8 cellular contexts compared by ENCODE assay signal in genomic region chr10:102120142-102120986, GRCh38. TPM values are rescaled to one million over a fixed set of nuclear protein-coding genes. Genes with fewer than 3 reads are reported as not detected.
DNase-seq lines count a peak whose midpoint lies in the region; ATAC-seq, FAIRE-seq and TF ChIP-seq lines count a peak whose summit lies in the region.

Gene LDB1, minus strand, starts transcription at chr10:102120368. Its CDS starts 258 bp downstream, at chr10:102120110.

- peak; percentile 9; the same call in 1 of the 2 replicates for TF ChIP-seq RAD21 in HepG2 (CRISPR knock-in tag; IDR thresholded peaks at IDR 0.05)

- no peaks in the 10 kb centered on the region for H3K9me3 ChIP-seq in HepG2 (ENCODE audit: low read length)

- H3K27me3 ChIP-seq in HepG2 (ENCODE audit: control insufficient read depth in 1 of 2, insufficient read depth in 2 of 2, low read length in 2 of 2), result peaks cover 0 to 7% of the 10 kb centered on the region in 2 experiments; a peak in 2 of 5 replicates

- TF ChIP-seq POLR2A in HepG2 (IDR thresholded peaks at IDR 0.05; ENCODE audit: insufficient read depth in 1 of 2, low read depth in 2 of 2, low read length in 2 of 2), result peak in 1 of 2 experiments; percentile 63; a peak in 2 of 4 replicates

- in situ Hi-C loops in HepG2 (cut with HindIII; ENCODE audit: extremely low pct_ligation_motif_present, low pct_unique_long_range_greater_than_20kb), result no loop called here

- FAIRE-seq in HepG2 (lab: Jason Lieb, UNC), result no peak

- intact Hi-C loops in HepG2 (cut with micrococcal nuclease; ENCODE audit: unreplicated experiment), result no loop called here

- peaks cover 66% of the 10 kb centered on the region for H3K4me1 ChIP-seq in HepG2 (ENCODE audit: insufficient read depth, low read length)

- no TSS peak for BruUV-seq in HepG2 (replicated peaks; lab: Mats Ljungman, UMichigan)

- no peak within 1 kb of the TSS for H3K27ac ChIP-seq in HepG2 (ENCODE audit: extremely low read length, insufficient read depth, low read length)

- ATAC-seq in GM18867 (IDR thresholded peaks at IDR 0.05; ENCODE audit: unreplicated experiment), result peak; percentile 60
- peak; percentile 51 for ATAC-seq in HG03139 (IDR thresholded peaks at IDR 0.05; ENCODE audit: unreplicated experiment)
- ATAC-seq in HepG2, result peak; percentile 75

- TF ChIP-seq CTCF in HepG2 (CRISPR knock-in tag; IDR thresholded peaks at IDR 0.05), result peak; percentile 30

- H3K4me3 ChIP-seq in HepG2 (replicated peaks in 1 of 3; ENCODE audit: insufficient read depth in 1 of 3, low read depth in 2 of 3, low read length in 3 of 3), result peak within 1 kb of the TSS; percentile 75 to 84 (median 83)

- TF ChIP-seq EP300 in HepG2 (IDR thresholded peaks at IDR 0.05; ENCODE audit: low read depth in 2 of 2, low read length in 2 of 2) (no peak), HepG2 (CRISPR knock-in tag; IDR thresholded peaks at IDR 0.05; ENCODE audit: borderline replicate concordance) (no peak)

- DNase-seq in AG08395 (ENCODE audit: low spot score) (peak; percentile 74), NCI-H748 (lab: John Stamatoyannopoulos, UW; ENCODE audit: unreplicated experiment) (peak; percentile 79), dermis microvascular lymphatic vessel endothelial cell (ENCODE audit: low read depth in 2 of 2) (peak; percentile 54 to 84), HepG2 (ENCODE audit: low spot score) (peak; percentile 62)
- peak; percentile 39 to 46 for DNase-seq in activated CD4-positive, alpha-beta T cell treated with anti-CD3 and anti-CD28 coated beads, Interleukin-2, amount 50 U/mL, for 4 hours
- DNase-seq in stimulated activated CD4-positive, alpha-beta T cell treated with anti-CD3 and anti-CD28 coated beads, Interleukin-4, amount 100 ng/mL, for 24 hours, result peak; percentile 64

- WGBS in HepG2 (ENCODE audit: low lambda C conversion rate), result 3% methylated on average over 14 of the region's 104 CpGs

- H3K4me2 ChIP-seq in HepG2 (ENCODE audit: low read depth, low read length), result peak within 1 kb of the TSS; percentile 96

- no peaks in the 10 kb centered on the region for H4K20me1 ChIP-seq in HepG2 (ENCODE audit: insufficient read depth, low read length)

- no peaks in the 10 kb centered on the region for H3K36me3 ChIP-seq in HepG2 (replicated peaks in 1 of 2; ENCODE audit: control insufficient read depth in 1 of 2, insufficient read depth in 2 of 2, low read length in 2 of 2)

- POLR2A ChIA-PET in HepG2 (lab: Yijun Ruan, JAX), result no interaction called here

- H2AFZ ChIP-seq in HepG2 (ENCODE audit: low read length), result no peak within 1 kb of the TSS

- no peaks in the 10 kb centered on the region for H3K79me2 ChIP-seq in HepG2 (ENCODE audit: insufficient read depth, low read length)

- peak within 1 kb of the TSS; percentile 70 for H3K9ac ChIP-seq in HepG2 (ENCODE audit: insufficient read depth, low read depth, low read length)

- CTCF ChIA-PET in HepG2 (lab: Yijun Ruan, JAX; ENCODE audit: low intra/inter-chr PET ratio, low total read pairs), result interaction anchor here (1.3 kb wide), 1 partner anchor 12 kb away, joined by 3 read pairs; no protein-coding TSS in a partner anchor

TF ChIP-seq in HepG2, 621 proteins besides CTCF, POLR2A, EP300 and RAD21 (continues in another document):
- TF ChIP-seq ISL2 (CRISPR knock-in tag; IDR thresholded peaks at IDR 0.05) (peak; percentile 57; the same call in 1 of the 2 replicates), HOXA9 (CRISPR knock-in tag; IDR thresholded peaks at IDR 0.05; ENCODE audit: borderline replicate concordance) (no peak), ZNF577 (CRISPR knock-in tag; IDR thresholded peaks at IDR 0.05; ENCODE audit: borderline replicate concordance, low read depth) (no peak), HES4 (CRISPR knock-in tag; IDR thresholded peaks at IDR 0.05; ENCODE audit: borderline replicate concordance) (no peak), TGIF2 (CRISPR knock-in tag; IDR thresholded peaks at IDR 0.05) (peak; percentile 65; the same call in 1 of the 2 replicates), KDM5B (CRISPR knock-in tag; IDR thresholded peaks at IDR 0.05; ENCODE audit: borderline replicate concordance) (peak; percentile 61; the same call in 1 of the 2 replicates), MXD4 (CRISPR knock-in tag; IDR thresholded peaks at IDR 0.05) (0 out of 2 replicates have a peak, but pooled peaks have one; percentile 32), UBTF (CRISPR knock-in tag; IDR thresholded peaks at IDR 0.05) (peak; percentile 68), ZNF333 (CRISPR knock-in tag; IDR thresholded peaks at IDR 0.05; ENCODE audit: borderline replicate concordance) (0 out of 2 replicates have a peak, but pooled peaks have one; percentile 25), SALL1 (CRISPR knock-in tag; IDR thresholded peaks at IDR 0.05) (peak; percentile 52; the same call in 1 of the 2 replicates), ZNF605 (CRISPR knock-in tag; IDR thresholded peaks at IDR 0.05) (0 out of 2 replicates have a peak, but pooled peaks have one; percentile 21), ATF2 (CRISPR knock-in tag; IDR thresholded peaks at IDR 0.05) (no peak), DMAP1 (CRISPR knock-in tag; IDR thresholded peaks at IDR 0.05) (0 out of 2 replicates have a peak, but pooled peaks have one; percentile 18), RORA (CRISPR knock-in tag; IDR thresholded peaks at IDR 0.05) (no peak), NR3C1 (CRISPR knock-in tag; IDR thresholded peaks at IDR 0.05) (no peak), ZFP91 (CRISPR knock-in tag; IDR thresholded peaks at IDR 0.05; ENCODE audit: borderline replicate concordance) (peak; percentile 56; the same call in 1 of the 2 replicates)

RNA-seq across cellular contexts. Expression of gene LDB1, which starts in this region (rescaled TPM):
- total RNA-seq in dermis microvascular lymphatic vessel endothelial cell, result 32.0 and 53.0 TPM in 2 replicates
- total RNA-seq in HepG2 (2016; rRNA removed; fragmentation: Illumina TruSeq; extraction: Trizol), result 13.2 and 17.2 TPM in 2 replicates
- total RNA-seq in HepG2 (2016; cell fraction: cytosol; rRNA removed; fragmentation: Illumina TruSeq; extraction: Trizol; ENCODE audit: low read depth), result 2.0 and 2.5 TPM in 2 replicates
- total RNA-seq in HepG2 (2016; cell fraction: insoluble cytoplasmic fraction; rRNA removed; fragmentation: Illumina TruSeq; extraction: Trizol), result 10.9 and 17.8 TPM in 2 replicates
- 7.2 and 8.2 TPM in 2 replicates for total RNA-seq in HepG2 (2016; cell fraction: membrane; rRNA removed; fragmentation: Illumina TruSeq; extraction: Trizol)
- 16.0 and 18.2 TPM in 2 replicates for total RNA-seq in HepG2 (2016; cell fraction: nucleus; rRNA removed; fragmentation: Illumina TruSeq; extraction: Trizol)
- 45.5 and 52.2 TPM in 2 replicates for polyA plus RNA-seq in HepG2 (2011; rRNA removed)
- 23.6 and 27.6 TPM in 2 replicates for polyA plus RNA-seq in HepG2 (2011; cell fraction: cytosol; rRNA removed)
- polyA plus RNA-seq in HepG2 (2011; cell fraction: nucleus; rRNA removed), result 182 and 199 TPM in 2 replicates
- 20.4 and 24.8 TPM in 2 replicates for polyA plus RNA-seq in HepG2 (2012)
- polyA plus RNA-seq in HepG2 (2016; cell fraction: cytosol; fragmentation: Illumina TruSeq; extraction: Trizol; ENCODE audit: low read depth), result 2.1 and 2.6 TPM in 2 replicates
- polyA plus RNA-seq in HepG2 (2016; cell fraction: insoluble cytoplasmic fraction; fragmentation: Illumina TruSeq; extraction: Trizol; ENCODE audit: low read depth), result 15.0 and 17.5 TPM in 2 replicates
- polyA plus RNA-seq in HepG2 (2016; cell fraction: membrane; fragmentation: Illumina TruSeq; extraction: Trizol; ENCODE audit: low read depth), result 5.5 and 5.8 TPM in 2 replicates
- 49.4 and 52.8 TPM in 2 replicates for polyA plus RNA-seq in HepG2 (2016; cell fraction: nucleus; fragmentation: Illumina TruSeq; extraction: Trizol; ENCODE audit: insufficient read depth, low read depth)
- polyA minus RNA-seq in HepG2 (2011; rRNA and poly(A)+ RNA removed; ENCODE audit: low replicate concordance), result 61.4 and 104 TPM in 2 replicates
- 17.4 and 19.1 TPM in 2 replicates for polyA minus RNA-seq in HepG2 (2011; cell fraction: cytosol; rRNA and poly(A)+ RNA removed)
- polyA minus RNA-seq in HepG2 (2011; cell fraction: nucleus; rRNA and poly(A)+ RNA removed), result 34.2 and 39.5 TPM in 2 replicates
